ENCODE assay signal across 8 cellular contexts in the genomic region with DNA sequence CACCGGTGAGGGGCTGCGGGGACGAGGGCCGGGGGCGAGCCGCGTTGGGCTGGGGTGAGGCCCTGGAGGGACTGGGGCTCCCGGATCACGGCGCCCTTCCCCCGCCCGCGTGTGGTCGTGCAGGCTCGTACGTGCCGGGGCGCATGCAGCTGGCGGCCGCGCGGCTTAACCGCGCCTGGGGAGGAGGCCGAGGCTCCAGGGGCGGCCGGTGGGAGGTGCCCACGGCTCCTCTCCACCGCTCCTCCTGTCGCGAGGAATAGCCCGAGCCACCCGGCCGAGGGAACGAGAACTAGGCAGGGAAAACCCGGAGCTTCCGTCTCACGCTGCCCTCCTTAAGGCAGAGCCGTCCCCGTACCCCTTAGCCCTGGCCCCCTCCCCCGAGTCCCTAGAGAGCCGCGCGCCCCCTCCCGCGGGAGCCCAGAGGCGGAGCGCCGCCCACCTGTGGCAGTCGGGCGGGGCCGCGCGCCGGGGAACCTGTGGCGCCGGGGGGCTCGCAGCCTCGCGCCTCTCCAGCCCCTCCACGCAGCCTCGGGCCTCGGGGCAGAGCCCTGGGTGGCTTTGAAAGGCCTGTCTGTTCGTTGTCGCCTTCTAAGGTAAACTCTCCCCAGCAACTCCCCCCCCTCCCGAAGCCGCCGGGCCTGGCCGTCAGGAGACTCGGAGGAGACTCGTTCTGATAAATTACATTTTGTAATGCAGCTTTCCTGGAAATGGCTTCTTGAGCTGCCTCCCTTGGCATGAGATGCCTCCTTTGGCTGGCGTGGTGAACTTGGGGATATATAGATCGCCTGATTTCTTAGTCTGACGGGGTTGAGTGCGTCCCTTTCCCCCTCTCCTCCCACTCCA. TPM values are rescaled to one million over a fixed set of nuclear protein-coding genes. Genes with fewer than 3 reads are reported as not detected.
DNase-seq lines count a peak whose midpoint lies in the region; ATAC-seq and TF ChIP-seq lines count a peak whose summit lies in the region.

No MANE protein-coding gene starts in this region.

- H3K27me3 Mint-ChIP-seq in naive thymus-derived CD8-positive, alpha-beta T cell, result peaks cover 20 to 48% (median 33%) of the 10 kb centered on the region in 5 donors

- POLR2A ChIA-PET in naive thymus-derived CD8-positive, alpha-beta T cell (lab: Charles Lee), result no interaction called here

- DNase-seq in activated effector memory CD4-positive, alpha-beta T cell treated with anti-CD3 and anti-CD28 coated beads, Interleukin-2, amount 50 U/mL, for 16 hours, result peak; percentile 65
- DNase-seq in activated effector memory CD4-positive, alpha-beta T cell treated with Interleukin-2 at 50 U/mL for 16 hours, result no peak
- DNase-seq in NCI-H1105 treated with DMSO at 0.1 percent for 48 hours (lab: John Stamatoyannopoulos, UW) (peak; percentile 57), fibroblast of gingiva (ENCODE audit: low read depth) (peak; percentile 42), thyroid gland (peak; percentile 32 to 34)
- DNase-seq in activated CD8-positive, alpha-beta memory T cell treated with anti-CD3 and anti-CD28 coated beads for 48 hours (ENCODE audit: low read depth in 2 of 3, low spot score in 2 of 3), result peak; percentile 40 to 54 (median 44)
- DNase-seq in naive thymus-derived CD8-positive, alpha-beta T cell, result peak in 9 of 10 donors; percentile 3 to 62 (median 14)

- no peak for TF ChIP-seq CTCF in thyroid gland (IDR thresholded peaks at IDR 0.05)

- WGBS in thyroid gland, 2 donors, result 3 to 26% methylated on average over 4 to 16 of the region's 75 CpGs

- peaks cover 6 to 19% (median 12%) of the 10 kb centered on the region in 4 donors for H3K4me1 Mint-ChIP-seq in naive thymus-derived CD8-positive, alpha-beta T cell

- no peaks in the 10 kb centered on the region for H3K9me3 Mint-ChIP-seq in naive thymus-derived CD8-positive, alpha-beta T cell

- H3K36me3 ChIP-seq in thyroid gland, result no peaks in the 10 kb centered on the region

- H3K9me3 ChIP-seq in thyroid gland, result no peaks in the 10 kb centered on the region

- no peaks in the 10 kb centered on the region for H3K27me3 ChIP-seq in thyroid gland

- peak overlapping the region in 2 of 3 donors; percentile 19 to 21 for H3K27ac ChIP-seq in thyroid gland

- peak overlapping the region in 2 of 10 donors; percentile 17 to 38 for H3K27ac Mint-ChIP-seq in naive thymus-derived CD8-positive, alpha-beta T cell

- intact Hi-C loops in thyroid gland (cut with DNase I), result no loop called here

- peak overlapping the region; percentile 79 to 89 (median 85) for H3K4me3 Mint-ChIP-seq in naive thymus-derived CD8-positive, alpha-beta T cell

- peak overlapping the region; percentile 64 to 76 (median 68) for H3K4me3 ChIP-seq in thyroid gland (replicated peaks in 1 of 3)

- peak in 1 of 2 donors; percentile 19 for TF ChIP-seq POLR2A in thyroid gland (IDR thresholded peaks at IDR 0.05)

- peaks cover 0 to under 1% (median 0%) of the 10 kb centered on the region in 3 donors for H3K36me3 Mint-ChIP-seq in naive thymus-derived CD8-positive, alpha-beta T cell

- ATAC-seq in HG02759 (IDR thresholded peaks at IDR 0.05; ENCODE audit: unreplicated experiment), result peak; percentile 62
- peak; percentile 50 to 52 for ATAC-seq in naive thymus-derived CD8-positive, alpha-beta T cell

- H3K4me1 ChIP-seq in thyroid gland, result peaks cover 0 to 5% of the 10 kb centered on the region in 2 donors

RNA-seq across cellular contexts. Expression of a gene that starts 0.8 kb away (rescaled TPM):
- total RNA-seq in naive thymus-derived CD8-positive, alpha-beta T cell, result under 1 TPM; 0.19 to 0.91 TPM
- not detected for polyA plus RNA-seq in naive thymus-derived CD8-positive, alpha-beta T cell
- 10 to 100 TPM in 2 of 4 donors, 1 to 10 TPM in 2; 7.8 to 13.9 (median 9.8) TPM for total RNA-seq in thyroid gland

Comparison
In these comparisons a context has a peak if more than half of its experiments do, and no peak if none do; other contexts are left out.
1. RNA of a gene that starts 0.8 kb away (total RNA-seq): 7.8 to 13.9 TPM in thyroid gland; 0.19 to 0.91 TPM in naive thymus-derived CD8-positive, alpha-beta T cell; every median in the first group is over 4 times any median in the second.